In genomic region chr2:179332903-179333302, GRCh38 we compare ENCODE assay signal across 17 cellular contexts.
DNase-seq lines count a peak whose midpoint lies in the region; TF ChIP-seq lines count a peak whose summit lies in the region.
"Had no signal": no experiment of that assay in that cellular context is flagged by ENCODE, and none has a peak within 500 bp of the region (broad histone marks: within the 10 kb centered on the region; RNA-seq: fewer than 3 reads in every experiment).

No MANE protein-coding gene starts in this region.

- no peak overlapping the region for H3K4me2 ChIP-seq in mesenchymal stem cell (ENCODE audit: low read length, poor library complexity, severe bottlenecking)

- H3K14ac ChIP-seq in mesenchymal stem cell (ENCODE audit: low read length in 2 of 2): no peak overlapping the region

- H3K36me3 ChIP-seq in mesenchymal stem cell (ENCODE audit: control insufficient read depth in 1 of 2, insufficient read depth in 2 of 2, low read depth in 1 of 2, low read length in 2 of 2) (no peaks in the 10 kb centered on the region), left ventricle myocardium inferior (no peaks in the 10 kb centered on the region)
- H3K36me3 ChIP-seq: neutrophil, suprapubic skin had no signal

- H3K27ac ChIP-seq in mesenchymal stem cell (ENCODE audit: low read length, poor library complexity, severe bottlenecking) (no peak overlapping the region), left ventricle myocardium inferior (replicated peaks) (no peak overlapping the region)
- H3K27ac ChIP-seq: neutrophil, suprapubic skin had no signal

- H3K4me3 ChIP-seq in mesenchymal stem cell (ENCODE audit: insufficient read depth in 1 of 2, low read depth in 1 of 2, low read length in 2 of 2) (no peak overlapping the region), left ventricle myocardium inferior (no peak overlapping the region)
- H3K4me3 ChIP-seq: suprapubic skin had no signal

- no peak overlapping the region for H2BK15ac ChIP-seq in mesenchymal stem cell (ENCODE audit: low read depth, poor library complexity, severe bottlenecking)

- H3K79me1 ChIP-seq in mesenchymal stem cell (replicated peaks; ENCODE audit: low read length, poor library complexity, severe bottlenecking): no peaks in the 10 kb centered on the region

- H3K4ac ChIP-seq in mesenchymal stem cell (ENCODE audit: low read depth in 1 of 2, low read length in 2 of 2): no peak overlapping the region

- DNase-seq in AG08396 (ENCODE audit: low spot score) (peak; percentile 35), OCI-M1 (lab: John Stamatoyannopoulos, UW) (peak; percentile 23), chondrocyte (ENCODE audit: low spot score) (no peak), mesenchymal stem cell (peak; percentile 37), HPDE6-E6E7 (ENCODE audit: extremely low spot score) (no peak), left ventricle myocardium inferior (no peak), ecto neural progenitor cell (ENCODE audit: low spot score) (no peak)
- DNase-seq in stimulated activated CD4-positive, alpha-beta T cell treated with anti-CD3 and anti-CD28 coated beads, Interleukin-2, amount 100 ng/mL, for 24 hours: no peak
- DNase-seq: anterior cingulate cortex, DMS 273 treated with DMSO at 0.1 percent for 48 hours, hippocampal formation, NCI-H1417, NCI-H524 treated with DMSO at 0.1 percent for 48 hours, RPMI8226 had no signal

- 88% methylated on average over 1 of the region's 2 CpGs for WGBS in mesenchymal stem cell

- H3K23ac ChIP-seq in mesenchymal stem cell (ENCODE audit: low read length in 2 of 2): no peak overlapping the region

- no peak overlapping the region for H2AK5ac ChIP-seq in mesenchymal stem cell (ENCODE audit: low read length, severe bottlenecking)

- H4K8ac ChIP-seq in mesenchymal stem cell (ENCODE audit: low read length): no peak overlapping the region

- no peak overlapping the region for H3K9ac ChIP-seq in mesenchymal stem cell (ENCODE audit: low read length)

- H3K27me3 Mint-ChIP-seq in chondrocyte (ENCODE audit: low read depth): no peaks in the 10 kb centered on the region

- H2BK5ac ChIP-seq in mesenchymal stem cell (ENCODE audit: low read depth, low read length, poor library complexity, severe bottlenecking): no peak overlapping the region

- H3K27ac Mint-ChIP-seq in chondrocyte (ENCODE audit: unreplicated experiment): peak overlapping the region; percentile 1
- H3K27ac Mint-ChIP-seq: activated T-helper 1 cell treated with anti-CD3 and anti-CD28 coated beads, Interleukin-12 subunit alpha, Interleukin-12 subunit beta, Interleukin-2, Interleukin-4 antibody, amounts not matched to agents 30 ng/mL and 10 ng/mL and 1 ng/mL, durations not matched to agents 14 hours and 24 hours and 36 hours had no signal

- no peak overlapping the region for H2AFZ ChIP-seq in mesenchymal stem cell (ENCODE audit: low read depth, low read length)

- intact Hi-C loops in left ventricle myocardium inferior (cut with micrococcal nuclease): no loop called here

- no peaks in the 10 kb centered on the region for H3K27me3 ChIP-seq in mesenchymal stem cell (ENCODE audit: control insufficient read depth in 1 of 2, insufficient read depth in 1 of 2, low read length in 2 of 2)
- peaks cover 5% of the 10 kb centered on the region for H3K27me3 ChIP-seq in left ventricle myocardium inferior (ENCODE audit: low read depth)
- H3K27me3 ChIP-seq: neutrophil, suprapubic skin had no signal

- no peak for TF ChIP-seq CTCF in chondrocyte (IDR thresholded peaks at IDR 0.05)
- TF ChIP-seq CTCF in left ventricle myocardium inferior (IDR thresholded peaks at IDR 0.05; ENCODE audit: borderline replicate concordance): no peak

- peaks cover 51% of the 10 kb centered on the region for H3K4me1 Mint-ChIP-seq in chondrocyte (ENCODE audit: low read depth)

- H3K9me3 Mint-ChIP-seq in chondrocyte (ENCODE audit: low read depth): peaks cover 18% of the 10 kb centered on the region
- H3K9me3 Mint-ChIP-seq: activated T-helper 1 cell treated with anti-CD3 and anti-CD28 coated beads, Interleukin-12 subunit alpha, Interleukin-12 subunit beta, Interleukin-2, Interleukin-4 antibody, amounts not matched to agents 30 ng/mL and 10 ng/mL and 1 ng/mL, durations not matched to agents 14 hours and 24 hours and 36 hours had no signal

- H3K4me1 ChIP-seq in mesenchymal stem cell (ENCODE audit: control insufficient read depth, insufficient read depth, low read depth, low read length) (peaks cover 1% of the 10 kb centered on the region), left ventricle myocardium inferior (peaks cover 3% of the 10 kb centered on the region)
- H3K4me1 ChIP-seq: suprapubic skin had no signal

- H2BK12ac ChIP-seq in mesenchymal stem cell (ENCODE audit: low read length in 2 of 2): no peak overlapping the region

- no peak overlapping the region for H3K4me3 Mint-ChIP-seq in chondrocyte (ENCODE audit: unreplicated experiment)
- H3K4me3 Mint-ChIP-seq: activated T-helper 1 cell treated with anti-CD3 and anti-CD28 coated beads, Interleukin-12 subunit alpha, Interleukin-12 subunit beta, Interleukin-2, Interleukin-4 antibody, amounts not matched to agents 30 ng/mL and 10 ng/mL and 1 ng/mL, durations not matched to agents 14 hours and 24 hours and 36 hours had no signal

- no peak overlapping the region for H2BK120ac ChIP-seq in mesenchymal stem cell (ENCODE audit: low read depth, low read length)

- peaks cover 8% of the 10 kb centered on the region for H3K36me3 Mint-ChIP-seq in chondrocyte (ENCODE audit: low read depth)

- H3K18ac ChIP-seq in mesenchymal stem cell (ENCODE audit: low read depth in 1 of 2, low read length in 2 of 2): no peak overlapping the region

- no peaks in the 10 kb centered on the region for H3K9me3 ChIP-seq in mesenchymal stem cell (ENCODE audit: control insufficient read depth, low read length)
- peaks cover 19% of the 10 kb centered on the region for H3K9me3 ChIP-seq in left ventricle myocardium inferior (replicated peaks)
- H3K9me3 ChIP-seq: neutrophil, suprapubic skin had no signal

- H4K91ac ChIP-seq in mesenchymal stem cell (ENCODE audit: low read length): no peak overlapping the region

Comparison
In these comparisons a context has a peak if more than half of its experiments do, and no peak if none do; other contexts are left out.
1. DNase-seq: peak in AG08396 (single experiment), OCI-M1 (single experiment) and mesenchymal stem cell (single experiment); none in chondrocyte (single experiment), HPDE6-E6E7 (single experiment), stimulated activated CD4-positive, alpha-beta T cell treated with anti-CD3 and anti-CD28 coated beads, Interleukin-2, amount 100 ng/mL, for 24 hours (0 of 2), left ventricle myocardium inferior (single experiment) and ecto neural progenitor cell (single experiment).